26 cellular contexts compared by ENCODE assay signal in genomic region chr1:176252191-176252590, GRCh38.
"Had no signal": no experiment of that assay in that cellular context is flagged by ENCODE, and none has a peak within 500 bp of the region (broad histone marks: within the 10 kb centered on the region; RNA-seq: fewer than 3 reads in every experiment).

No MANE protein-coding gene starts in this region.

- ATAC-seq: natural killer cell; right lobe of liver; stimulated activated memory B cell treated with anti-CD40 and anti-IgM and Interleukin-4, amounts not matched to agents 10 μg/mL and 1 μg/mL and 100 μg/mL, for 72 hours; stimulated activated naive CD8-positive, alpha-beta T cell treated with anti-CD3 and anti-CD28 coated beads, Interleukin-15, amount 100 ng/mL, for 72 hours had no signal

- H3K4me3 ChIP-seq: left ventricle myocardium inferior, lung, neural progenitor cell, ovary, right atrium auricular region, right lobe of liver, smooth muscle cell, tibial nerve, uterus had no signal

- H3K9me3 ChIP-seq: left ventricle myocardium inferior, neutrophil, ovary, right atrium auricular region, right lobe of liver, tibial nerve, uterus had no signal

- DNase-seq: islet precursor cell; left ventricle myocardium inferior; mesendoderm; naive B cell; natural killer cell; nephron progenitor cell; ovary; right lobe of liver; stimulated activated CD4-positive, alpha-beta T cell treated with anti-CD3 and anti-CD28 coated beads, Interleukin-1b, Interleukin-23, amount 100 ng/mL, for 48 hours; stimulated activated CD4-positive, alpha-beta T cell treated with anti-CD3 and anti-CD28 coated beads, Interleukin-2, amount 100 ng/mL, for 48 hours; stimulated activated CD4-positive, alpha-beta T cell treated with anti-CD3 and anti-CD28 coated beads, Interleukin-4, amount 100 ng/mL, for 4 hours; stimulated activated CD8-positive, alpha-beta memory T cell treated with anti-CD3 and anti-CD28 coated beads, Interleukin-4, amount 100 ng/mL, for 48 hours; stimulated activated naive CD4-positive, alpha-beta T cell treated with Interleukin-2 at 50 U/mL for 16 hours; stimulated activated naive CD8-positive, alpha-beta T cell treated with anti-CD3 and anti-CD28 coated beads, Interleukin-15, amount 100 ng/mL, for 72 hours; substantia nigra; uterus had no signal

- H3K4me2 ChIP-seq: neural progenitor cell, smooth muscle cell had no signal

- H3K27ac ChIP-seq: left ventricle myocardium inferior, neural progenitor cell, neutrophil, ovary, right atrium auricular region, right lobe of liver, tibial nerve, uterus had no signal

- H3K27me3 Mint-ChIP-seq: naive B cell; progenitor cell of endocrine pancreas; stimulated activated memory B cell treated with anti-CD40 and anti-IgM and Interleukin-4, amounts not matched to agents 10 μg/mL and 1 μg/mL and 100 μg/mL, for 72 hours; stimulated activated naive CD8-positive, alpha-beta T cell treated with anti-CD3 and anti-CD28 coated beads, Interleukin-15, amount 100 ng/mL, for 72 hours; type B pancreatic cell had no signal

- H3K4me1 ChIP-seq: left ventricle myocardium inferior, neural progenitor cell, right atrium auricular region, right lobe of liver, tibial nerve, uterus had no signal

- H3K4me1 Mint-ChIP-seq: mesothelial cell of epicardium; naive B cell; natural killer cell; nephron progenitor cell; neural progenitor cell; stimulated activated memory B cell treated with anti-CD40 and anti-IgM and Interleukin-4, amounts not matched to agents 10 μg/mL and 1 μg/mL and 100 μg/mL, for 72 hours; stimulated activated naive CD8-positive, alpha-beta T cell treated with anti-CD3 and anti-CD28 coated beads, Interleukin-15, amount 100 ng/mL, for 72 hours had no signal

- H3K9me3 Mint-ChIP-seq: mesothelial cell of epicardium; naive B cell; nephron progenitor cell; neural progenitor cell; stimulated activated memory B cell treated with anti-CD40 and anti-IgM and Interleukin-4, amounts not matched to agents 10 μg/mL and 1 μg/mL and 100 μg/mL, for 72 hours; type B pancreatic cell had no signal

- H3K4me3 Mint-ChIP-seq: mesothelial cell of epicardium; natural killer cell; nephron progenitor cell; neural progenitor cell; stimulated activated memory B cell treated with anti-CD40 and anti-IgM and Interleukin-4, amounts not matched to agents 10 μg/mL and 1 μg/mL and 100 μg/mL, for 72 hours; stimulated activated naive CD8-positive, alpha-beta T cell treated with anti-CD3 and anti-CD28 coated beads, Interleukin-15, amount 100 ng/mL, for 72 hours; type B pancreatic cell had no signal

- H3K36me3 Mint-ChIP-seq: mesothelial cell of epicardium; natural killer cell; neural progenitor cell; stimulated activated memory B cell treated with anti-CD40 and anti-IgM and Interleukin-4, amounts not matched to agents 10 μg/mL and 1 μg/mL and 100 μg/mL, for 72 hours; type B pancreatic cell had no signal

- H3K27ac Mint-ChIP-seq: mesothelial cell of epicardium; naive B cell; natural killer cell; nephron progenitor cell; neural progenitor cell; progenitor cell of endocrine pancreas; stimulated activated memory B cell treated with anti-CD40 and anti-IgM and Interleukin-4, amounts not matched to agents 10 μg/mL and 1 μg/mL and 100 μg/mL, for 72 hours; stimulated activated naive CD8-positive, alpha-beta T cell treated with anti-CD3 and anti-CD28 coated beads, Interleukin-15, amount 100 ng/mL, for 72 hours; type B pancreatic cell had no signal
